ENCODE assay signal across 12 cellular contexts in genomic region chr4:123417813-123418212, GRCh38. TPM values are rescaled to one million over a fixed set of nuclear protein-coding genes. Genes with fewer than 3 reads are reported as not detected.
A peak's percentile ranks its signal among the peaks of the same experiment; 100 is the strongest.
DNase-seq lines count a peak whose midpoint lies in the region; ATAC-seq, FAIRE-seq and TF ChIP-seq lines count a peak whose summit lies in the region.
"Had no signal": no experiment of that assay in that cellular context is flagged by ENCODE, and none has a peak within 500 bp of the region (broad histone marks: within the 10 kb centered on the region; RNA-seq: fewer than 3 reads in every experiment).

No MANE protein-coding gene starts in this region.

- peak overlapping the region; percentile 81 for H3K18ac ChIP-seq in IMR-90 (ENCODE audit: low read depth, low read length)

- peak overlapping the region; percentile 89 for H2BK5ac ChIP-seq in IMR-90 (ENCODE audit: low read depth, low read length, poor library complexity, severe bottlenecking)

- H3K9me3 Mint-ChIP-seq in Calu3 (ENCODE audit: low read depth, unreplicated experiment) (no peaks in the 10 kb centered on the region), astrocyte (ENCODE audit: unreplicated experiment) (no peaks in the 10 kb centered on the region), nephron (no peaks in the 10 kb centered on the region)

- peak overlapping the region; percentile 67 for H3K27ac Mint-ChIP-seq in Calu3 (ENCODE audit: unreplicated experiment)
- H3K27ac Mint-ChIP-seq in astrocyte (ENCODE audit: unreplicated experiment), result peak overlapping the region; percentile 70
- peak overlapping the region; percentile 15 to 86 (median 44) for H3K27ac Mint-ChIP-seq in nephron

- H3K4me3 ChIP-seq in IMR-90 (ENCODE audit: insufficient read depth, low read depth, low read length) (no peak overlapping the region), astrocyte (ENCODE audit: insufficient read depth, low read depth, low read length) (no peak overlapping the region), aorta (ENCODE audit: low read length in 2 of 2) (no peak overlapping the region)
- H3K4me3 ChIP-seq: MG63 had no signal

- H3K9me3 ChIP-seq in IMR-90 (ENCODE audit: control insufficient read depth, insufficient read depth, low read length), result no peaks in the 10 kb centered on the region
- no peaks in the 10 kb centered on the region for H3K9me3 ChIP-seq in astrocyte (ENCODE audit: insufficient read depth, low read depth, low read length)
- no peaks in the 10 kb centered on the region for H3K9me3 ChIP-seq in aorta (ENCODE audit: control insufficient read depth, low read length)
- H3K9me3 ChIP-seq: MG63 had no signal

- H3K36me3 ChIP-seq in IMR-90 (ENCODE audit: control insufficient read depth, insufficient read depth, low read length), result no peaks in the 10 kb centered on the region
- H3K36me3 ChIP-seq in astrocyte (ENCODE audit: insufficient read depth, low read length), result no peaks in the 10 kb centered on the region
- H3K36me3 ChIP-seq in aorta (ENCODE audit: control insufficient read depth in 1 of 2, insufficient read depth in 2 of 2, low read length in 1 of 2), result no peaks in the 10 kb centered on the region
- H3K36me3 ChIP-seq: MG63 had no signal

- DNase-seq in Calu3 (no peak), IMR-90 (no peak), astrocyte (ENCODE audit: low read depth) (no peak), cerebellar nuclear complex (lab: John Stamatoyannopoulos, UW) (no peak), aorta (no peak), AG08395 (ENCODE audit: low spot score) (no peak)
- DNase-seq: activated T-cell treated with anti-CD3 and anti-CD28 coated beads, Interleukin-2, amount 50 U/mL, for 48 hours; nucleus accumbens; T-helper 9 cell had no signal

- H3K4me3 Mint-ChIP-seq in Calu3 (ENCODE audit: low read depth, unreplicated experiment) (no peak overlapping the region), astrocyte (ENCODE audit: unreplicated experiment) (no peak overlapping the region), nephron (no peak overlapping the region)

- TF ChIP-seq CTCF in Calu3 (IDR thresholded peaks at IDR 0.05; ENCODE audit: unreplicated experiment), result no peak
- TF ChIP-seq CTCF in IMR-90 (conservative IDR thresholded peaks at IDR 0.05; ENCODE audit: low read depth, low read length), result no peak
- TF ChIP-seq CTCF in astrocyte (IDR thresholded peaks at IDR 0.05; ENCODE audit: insufficient read depth, low read depth, low read length), result no peak
- TF ChIP-seq CTCF in nephron (IDR thresholded peaks at IDR 0.05; ENCODE audit: unreplicated experiment in 3 of 3), result no peak

- no peak overlapping the region for H4K91ac ChIP-seq in IMR-90 (ENCODE audit: insufficient read depth, low read depth, low read length)

- 0 out of 2 replicates have a peak overlapping the region, but pooled peaks have one; percentile 12 for H3K4me2 ChIP-seq in IMR-90 (ENCODE audit: low read depth, low read length)
- H3K4me2 ChIP-seq in astrocyte (ENCODE audit: low read length), result peak overlapping the region; percentile 76

- H4K8ac ChIP-seq in IMR-90 (ENCODE audit: low read depth in 2 of 2, low read length in 2 of 2), result peak overlapping the region; percentile 10 to 48; a peak in 2 of 4 replicates

- peak overlapping the region; percentile 92; the same call in 2 of the 3 replicates for H2BK15ac ChIP-seq in IMR-90 (ENCODE audit: low read depth, low read length)

- BruUV-seq in Calu3 (replicated peaks; lab: Mats Ljungman, UMichigan) (no TSS peak), IMR-90 (replicated peaks; lab: Mats Ljungman, UMichigan) (no TSS peak)

- H3K27ac ChIP-seq in IMR-90 (ENCODE audit: insufficient read depth, low read length), result peak overlapping the region; percentile 46
- H3K27ac ChIP-seq in astrocyte (ENCODE audit: low read depth, low read length), result peak overlapping the region; percentile 26
- no peak overlapping the region for H3K27ac ChIP-seq in aorta (ENCODE audit: low read depth in 1 of 2, low read length in 2 of 2)

- no peak overlapping the region for H2AK5ac ChIP-seq in IMR-90 (ENCODE audit: low read depth, low read length)

- no peaks in the 10 kb centered on the region for H3K27me3 Mint-ChIP-seq in Calu3 (ENCODE audit: unreplicated experiment)
- H3K27me3 Mint-ChIP-seq in astrocyte (ENCODE audit: low read depth, unreplicated experiment), result no peaks in the 10 kb centered on the region
- H3K27me3 Mint-ChIP-seq in nephron (ENCODE audit: low read depth), result no peaks in the 10 kb centered on the region

- H2AFZ ChIP-seq in IMR-90 (replicated peaks; ENCODE audit: low read length, poor library complexity) (no peak overlapping the region), astrocyte (ENCODE audit: low read depth, low read length) (no peak overlapping the region)

- TF ChIP-seq POLR2A in IMR-90 (IDR thresholded peaks at IDR 0.05; ENCODE audit: low read depth, low read length), result no peak

- H3K27me3 ChIP-seq in IMR-90 (ENCODE audit: control insufficient read depth, insufficient read depth, low read length) (no peaks in the 10 kb centered on the region), astrocyte (ENCODE audit: insufficient read depth, low read length) (no peaks in the 10 kb centered on the region), aorta (ENCODE audit: control insufficient read depth in 1 of 2, insufficient read depth in 2 of 2, low read length in 1 of 2) (no peaks in the 10 kb centered on the region)
- H3K27me3 ChIP-seq: MG63 had no signal

- H3K4me1 ChIP-seq in IMR-90 (ENCODE audit: control insufficient read depth, insufficient read depth, low read length) (peaks cover 13% of the 10 kb centered on the region), astrocyte (ENCODE audit: insufficient read depth, low read length) (peaks cover 28% of the 10 kb centered on the region), aorta (ENCODE audit: control insufficient read depth in 1 of 2, insufficient read depth in 2 of 2, low read length in 2 of 2) (peaks cover 0 to 3% of the 10 kb centered on the region in 2 donors)

- no peaks in the 10 kb centered on the region for H3K9me1 ChIP-seq in IMR-90 (ENCODE audit: insufficient read depth, low read length)

- peak overlapping the region; percentile 26; the same call in 1 of the 2 replicates for H3K14ac ChIP-seq in IMR-90 (replicated peaks; ENCODE audit: low read depth, low read length)

- in situ Hi-C loops in IMR-90 (cut with MboI; ENCODE audit: low sequenced_read_pairs), result no loop called here

- H4K5ac ChIP-seq in IMR-90 (ENCODE audit: low read depth, low read length), result peak overlapping the region; percentile 79; the same call in 1 of the 2 replicates

- no peak overlapping the region for H3K56ac ChIP-seq in IMR-90 (ENCODE audit: extremely low read depth, insufficient read depth, low read length)

- H4K20me1 ChIP-seq in IMR-90 (ENCODE audit: insufficient read depth, low read length) (no peaks in the 10 kb centered on the region), astrocyte (ENCODE audit: insufficient read depth, low read length) (no peaks in the 10 kb centered on the region)

- POLR2A ChIA-PET in IMR-90 (lab: Charles Lee; ENCODE audit: unreplicated experiment), result no interaction called here

- CTCF ChIA-PET in Calu3 (lab: Charles Lee), result no interaction called here
- CTCF ChIA-PET in IMR-90 (lab: Yijun Ruan, JAX), result interaction anchor here (0.6 to 1.3 kb wide), 4 partner anchors 11 to 1769 kb away, joined by 3 read pairs; no protein-coding TSS in a partner anchor

- dilution Hi-C loops in IMR-90 (cut with HindIII; ENCODE audit: low sequenced_read_pairs, unreplicated experiment), result no loop called here

- no peak for TF ChIP-seq RAD21 in IMR-90 (IDR thresholded peaks at IDR 0.05; ENCODE audit: low read length)

- peak overlapping the region; percentile 67; the same call in 1 of the 2 replicates for H2BK120ac ChIP-seq in IMR-90 (ENCODE audit: low read depth, low read length)

- H3K4me1 Mint-ChIP-seq in Calu3 (ENCODE audit: low read depth, unreplicated experiment) (peaks cover 39% of the 10 kb centered on the region), astrocyte (ENCODE audit: low read depth, unreplicated experiment) (peaks cover 28% of the 10 kb centered on the region), nephron (peaks cover 52% of the 10 kb centered on the region)

- H3K9ac ChIP-seq in IMR-90 (ENCODE audit: low read depth, low read length) (no peak overlapping the region), astrocyte (ENCODE audit: low read length) (no peak overlapping the region)

- ATAC-seq in IMR-90 (ENCODE audit: low read depth), result no peak
- no peak for ATAC-seq in GM21360 (IDR thresholded peaks at IDR 0.05; ENCODE audit: unreplicated experiment)
- ATAC-seq in aorta (ENCODE audit: low FRiP score), result no peak

- no peak overlapping the region for H2AK9ac ChIP-seq in IMR-90 (replicated peaks; ENCODE audit: low read depth, low read length, poor library complexity)

- H3K23ac ChIP-seq in IMR-90 (ENCODE audit: low read depth, low read length), result no peak overlapping the region

- peak overlapping the region; percentile 42; the same call in 1 of the 2 replicates for H3K4ac ChIP-seq in IMR-90 (ENCODE audit: low read depth, low read length)

- H2BK20ac ChIP-seq in IMR-90 (ENCODE audit: low read depth, low read length), result peak overlapping the region; percentile 54; the same call in 1 of the 2 replicates

- intact Hi-C loops in Calu3 (cut with micrococcal nuclease; ENCODE audit: unreplicated experiment), result loop anchor here (2.0 to 5.0 kb wide), 3 partner anchors 17 to 139 kb away; no protein-coding TSS in a partner anchor
- intact Hi-C loops in IMR-90 (cut with micrococcal nuclease), result no loop called here
- intact Hi-C loops in aorta (cut with DNase I), result no loop called here

- H3K79me2 ChIP-seq in astrocyte (ENCODE audit: insufficient read depth, low read length), result no peaks in the 10 kb centered on the region

- H3K79me1 ChIP-seq in IMR-90 (ENCODE audit: low read depth in 1 of 2, low read length in 2 of 2), result no peaks in the 10 kb centered on the region

- no peak for FAIRE-seq in astrocyte (lab: Jason Lieb, UNC)

- H3K36me3 Mint-ChIP-seq in Calu3 (ENCODE audit: insufficient read depth, unreplicated experiment) (peaks cover 6% of the 10 kb centered on the region), astrocyte (ENCODE audit: low read depth, unreplicated experiment) (no peaks in the 10 kb centered on the region), nephron (ENCODE audit: low read depth) (no peaks in the 10 kb centered on the region)

- WGBS in IMR-90 (ENCODE audit: extremely low coverage in 2 of 2, insufficient read length in 1 of 2), 2 experiments, result no CpG with 5 or more reads among the region's 2 CpGs
- 62 to 65% methylated on average over 2 of the region's 2 CpGs for WGBS in aorta, 2 donors

TF ChIP-seq in IMR-90, 13 proteins besides CTCF, POLR2A, EP300 and RAD21:
- no peak for TF ChIP-seq SMC3 (IDR thresholded peaks at IDR 0.05; ENCODE audit: low read depth, low read length)

RNA-seq across cellular contexts. Expression of gene SPRY1, which starts 21.2 kb away (rescaled TPM):
- total RNA-seq in Calu3 (2022) (38.5 and 45.5 TPM in 2 replicates), IMR-90 (2012; rRNA removed) (1.4 and 1.9 TPM in 2 replicates), astrocyte (44.5 and 51.6 TPM in 2 replicates), aorta (100 to 1,000 TPM; 209 to 210 TPM)
- polyA plus RNA-seq in IMR-90 (2012; rRNA removed) (2.2 and 2.6 TPM in 2 replicates), aorta (10 to 100 TPM; 21.0 to 92.6 TPM)
- 2.7 and 2.9 TPM in 2 replicates for polyA plus RNA-seq in IMR-90 (2012; cell fraction: cytosol; rRNA removed)
- 1.8 and 3.7 TPM in 2 replicates for polyA plus RNA-seq in IMR-90 (2012; cell fraction: nucleus; rRNA removed; ENCODE audit: low replicate concordance)

Comparison
In these comparisons a context has a peak if more than half of its experiments do, and no peak if none do; other contexts are left out.
1. H3K27ac ChIP-seq: peak in IMR-90 (single experiment) and astrocyte (single experiment); none in aorta (0 of 2).
2. RNA of gene SPRY1, which starts 21.2 kb away (total RNA-seq): 209 to 210 TPM in aorta, 44.5 to 51.6 TPM in astrocyte and 38.5 to 45.5 TPM in Calu3; 1.4 to 1.9 TPM in IMR-90; every median in the first group is over 10 times any median in the second.
3. Peak in every context shown above with its lines, with median percentiles within 50 percentile points of each other: H3K27ac Mint-ChIP-seq.